ENCODE assay signal across 26 cellular contexts in the genomic region with DNA sequence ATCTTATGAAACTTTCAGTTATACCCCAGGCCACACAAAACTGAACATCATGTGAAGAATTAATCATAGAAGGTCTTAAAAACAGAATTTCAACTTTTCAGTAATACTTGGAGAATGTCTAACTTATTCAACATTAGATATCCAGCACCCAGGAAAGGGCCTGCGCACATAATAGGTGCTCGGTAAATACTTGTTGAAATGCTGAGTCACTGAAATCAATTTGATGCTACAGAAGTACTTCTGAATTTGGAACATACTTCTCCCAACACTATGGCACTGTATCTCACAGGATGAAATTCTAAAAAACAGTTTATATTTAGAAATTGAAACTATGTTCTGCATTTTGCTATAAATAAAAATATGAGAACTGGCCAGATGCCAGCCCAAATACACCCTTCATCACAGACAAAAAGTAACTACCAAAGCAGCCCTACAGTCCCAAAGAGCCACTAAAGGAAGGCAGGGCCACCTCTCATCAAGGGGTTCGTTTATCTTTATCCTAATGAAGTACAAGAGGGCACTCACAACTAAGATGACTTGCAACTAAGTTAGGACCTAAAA. TPM values are rescaled to one million over a fixed set of nuclear protein-coding genes. Genes with fewer than 3 reads are reported as not detected.
DNase-seq lines count a peak whose midpoint lies in the region; ATAC-seq, FAIRE-seq and TF ChIP-seq lines count a peak whose summit lies in the region.
"Had no signal": no experiment of that assay in that cellular context is flagged by ENCODE, and none has a peak within 500 bp of the region (broad histone marks: within the 10 kb centered on the region; RNA-seq: fewer than 3 reads in every experiment).

No MANE protein-coding gene starts in this region.

- intact Hi-C loops in left ventricle myocardium superior (cut with micrococcal nuclease) = no loop called here
- intact Hi-C loops in cardiac septum (cut with DNase I) = no loop called here
- intact Hi-C loops in GM12878 (cut with micrococcal nuclease; ENCODE audit: unreplicated experiment) = no loop called here
- intact Hi-C loops in vagina (cut with DNase I) = no loop called here

- H3K4me1 Mint-ChIP-seq in stimulated activated effector memory CD8-positive, alpha-beta T cell treated with anti-CD3 and anti-CD28 coated beads, Interleukin-12 subunit alpha, Interleukin-12 subunit beta, amount 100 ng/mL, for 72 hours = peaks cover 6% of the 10 kb centered on the region

- H3K4me3 Mint-ChIP-seq in stimulated activated effector memory CD8-positive, alpha-beta T cell treated with anti-CD3 and anti-CD28 coated beads, Interleukin-12 subunit alpha, Interleukin-12 subunit beta, amount 100 ng/mL, for 72 hours = no peak overlapping the region
- H3K4me3 Mint-ChIP-seq: activated naive CD4-positive, alpha-beta T cell treated with anti-CD3 and anti-CD28 coated beads for 36 hours; activated T-cell treated with anti-CD3 and anti-CD28 coated beads, Interleukin-2, amount 50 U/mL, for 72 hours; CD4-positive, CD25-positive, alpha-beta regulatory T cell; natural killer cell had no signal

- H3K27ac ChIP-seq in MM.1S (ENCODE audit: low read length) (peak overlapping the region; percentile 72; the same call in 1 of the 2 replicates), GM12878 (ENCODE audit: control insufficient read depth, insufficient read depth) (peak overlapping the region; percentile 67), vagina (peak overlapping the region; percentile 2)
- H3K27ac ChIP-seq: cardiac muscle cell, ovary, SJCRH30, upper lobe of left lung had no signal

- RAD21 ChIA-PET in GM12878 (lab: Charles Lee; ENCODE audit: unreplicated experiment) = interaction anchor here (1.1 to 3.4 kb wide), 3 partner anchors 11 to 21 kb away, joined by 3 to 29 read pairs (median 6); no protein-coding TSS in a partner anchor

- H2AFZ ChIP-seq in MM.1S (ENCODE audit: low read length) (no peak overlapping the region), GM12878 (ENCODE audit: control insufficient read depth, low read depth, low read length) (no peak overlapping the region)

- no peaks in the 10 kb centered on the region for H3K27me3 ChIP-seq in MM.1S (replicated peaks; ENCODE audit: insufficient read depth, low read length)
- H3K27me3 ChIP-seq in GM12878 (replicated peaks in 1 of 2; ENCODE audit: control insufficient read depth in 2 of 2, insufficient read depth in 2 of 2, low read length in 1 of 2) = no peaks in the 10 kb centered on the region
- H3K27me3 ChIP-seq in vagina = no peaks in the 10 kb centered on the region
- H3K27me3 ChIP-seq: cardiac muscle cell, heart left ventricle, ovary, SJCRH30, upper lobe of left lung had no signal

- H3K9me2 ChIP-seq in MM.1S (replicated peaks; ENCODE audit: insufficient read depth, low read length) = no peaks in the 10 kb centered on the region

- H3K36me3 Mint-ChIP-seq in stimulated activated effector memory CD8-positive, alpha-beta T cell treated with anti-CD3 and anti-CD28 coated beads, Interleukin-12 subunit alpha, Interleukin-12 subunit beta, amount 100 ng/mL, for 72 hours = peaks cover 94% of the 10 kb centered on the region

- H3K36me3 ChIP-seq in MM.1S (replicated peaks; ENCODE audit: insufficient read depth, low read length) (no peaks in the 10 kb centered on the region; the same call in 1 of the 2 replicates), GM12878 (ENCODE audit: control insufficient read depth in 2 of 2, insufficient read depth in 2 of 2, low read length in 1 of 2) (no peaks in the 10 kb centered on the region; a peak in 3 of 4 replicates), vagina (peaks cover 0 to 2% of the 10 kb centered on the region in 2 donors)
- H3K36me3 ChIP-seq: ovary had no signal

- no peak for TF ChIP-seq RAD21 in GM12878 (IDR thresholded peaks at IDR 0.05; ENCODE audit: insufficient read depth, low read depth, low read length)

- TF ChIP-seq CTCF in MM.1S (IDR thresholded peaks at IDR 0.05; ENCODE audit: low read length) = no peak
- TF ChIP-seq CTCF in GM12878 (IDR thresholded peaks at IDR 0.05 in 2 of 3, conservative IDR thresholded peaks at IDR 0.05 in 1 of 3; ENCODE audit: control insufficient read depth in 2 of 3, extremely low read depth in 1 of 3, insufficient read depth in 1 of 3, low read depth in 3 of 3, low read length in 3 of 3) = no peak
- no peak for TF ChIP-seq CTCF in vagina (IDR thresholded peaks at IDR 0.05)
- no peak for TF ChIP-seq CTCF in GM13977 (IDR thresholded peaks at IDR 0.05; ENCODE audit: extremely low read depth, insufficient read depth, missing control alignments)

- no peak for FAIRE-seq in GM12878 (lab: Jason Lieb, UNC)
- FAIRE-seq: G401.6 had no signal

- H3K79me2 ChIP-seq in MM.1S (ENCODE audit: low read length) = peaks cover 31% of the 10 kb centered on the region
- peaks cover 23% of the 10 kb centered on the region for H3K79me2 ChIP-seq in GM12878 (ENCODE audit: control insufficient read depth, insufficient read depth, low read length)

- H3K4me2 ChIP-seq in MM.1S (ENCODE audit: low read depth, low read length) (peak overlapping the region; percentile 75), GM12878 (ENCODE audit: control insufficient read depth, insufficient read depth) (peak overlapping the region; percentile 68)

- H3K9ac ChIP-seq in MM.1S (ENCODE audit: low read length) = peak overlapping the region; percentile 37; the same call in 1 of the 2 replicates
- H3K9ac ChIP-seq in GM12878 (ENCODE audit: control insufficient read depth, insufficient read depth, low read length) = peak overlapping the region; percentile 7; the same call in 1 of the 2 replicates

- CTCF ChIA-PET in GM12878 (lab: Yijun Ruan, JAX) = interaction anchor here (0.6 to 5.9 kb wide), 6 partner anchors 9 to 168 kb away, joined by 3 to 20 read pairs (median 8); a partner anchor contains a TSS

- SMC1A ChIA-PET in GM12878 (lab: Charles Lee; ENCODE audit: uncharacterized antibody, unreplicated experiment) = interaction anchor here (1.2 to 3.0 kb wide), 6 partner anchors 9 to 511 kb away, joined by 4 to 19 read pairs (median 7); no protein-coding TSS in a partner anchor

- DNase-seq in left ventricle myocardium superior (no peak), cardiac septum (ENCODE audit: low spot score) (no peak), MM.1S (peak; percentile 82), GM12878 (ENCODE audit: low read depth, low spot score) (no peak), vagina (ENCODE audit: extremely low spot score in 2 of 2) (no peak), GM13977 (ENCODE audit: low spot score) (no peak), foreskin melanocyte (no peak)
- no peak for DNase-seq in stimulated activated effector memory CD8-positive, alpha-beta T cell treated with anti-CD3 and anti-CD28 coated beads, Interleukin-12 subunit alpha, Interleukin-12 subunit beta, amount 100 ng/mL, for 72 hours (ENCODE audit: low spot score in 2 of 2)
- DNase-seq: ACHN; activated CD4-positive, alpha-beta T cell treated with anti-CD3 and anti-CD28 coated beads for 4 hours; activated naive CD4-positive, alpha-beta T cell treated with anti-CD3 and anti-CD28 coated beads for 36 hours; activated T-cell treated with anti-CD3 and anti-CD28 coated beads, Interleukin-2, amount 50 U/mL, for 72 hours; anterior cingulate cortex; CD4-positive, CD25-positive, alpha-beta regulatory T cell; dermis blood vessel endothelial cell; DMS153; heart left ventricle; natural killer cell; NCI-H187; NCI-H82; ovary; SJCRH30; upper lobe of left lung had no signal

- peaks cover 20% of the 10 kb centered on the region for H3F3A ChIP-seq in MM.1S (ENCODE audit: insufficient read depth, low read length)

- H3K4me3 ChIP-seq in MM.1S (ENCODE audit: low read length) = 0 out of 2 replicates have a peak overlapping the region, but pooled peaks have one; percentile 2
- H3K4me3 ChIP-seq in GM12878 = peak overlapping the region; percentile 54
- H3K4me3 ChIP-seq in vagina = no peak overlapping the region
- H3K4me3 ChIP-seq: cardiac muscle cell, heart left ventricle, ovary, SJCRH30, upper lobe of left lung had no signal

- H3K27ac Mint-ChIP-seq in stimulated activated effector memory CD8-positive, alpha-beta T cell treated with anti-CD3 and anti-CD28 coated beads, Interleukin-12 subunit alpha, Interleukin-12 subunit beta, amount 100 ng/mL, for 72 hours = no peak overlapping the region
- H3K27ac Mint-ChIP-seq: activated naive CD4-positive, alpha-beta T cell treated with anti-CD3 and anti-CD28 coated beads for 36 hours; CD4-positive, CD25-positive, alpha-beta regulatory T cell had no signal

- in situ Hi-C loops in GM12878 (cut with MboI) = no loop called here
- in situ Hi-C loops in GM13977 (cut with MboI; ENCODE audit: low pct_unique_long_range_greater_than_20kb, low sequenced_read_pairs, unreplicated experiment) = no loop called here

- TF ChIP-seq POLR2A in GM12878 (IDR thresholded peaks at IDR 0.05; ENCODE audit: low read depth, low read length) (no peak), vagina (IDR thresholded peaks at IDR 0.05) (no peak)

- no peaks in the 10 kb centered on the region for H3K9me3 Mint-ChIP-seq in stimulated activated effector memory CD8-positive, alpha-beta T cell treated with anti-CD3 and anti-CD28 coated beads, Interleukin-12 subunit alpha, Interleukin-12 subunit beta, amount 100 ng/mL, for 72 hours
- H3K9me3 Mint-ChIP-seq: activated naive CD4-positive, alpha-beta T cell treated with anti-CD3 and anti-CD28 coated beads for 36 hours; activated T-cell treated with anti-CD3 and anti-CD28 coated beads, Interleukin-2, amount 50 U/mL, for 72 hours; CD4-positive, CD25-positive, alpha-beta regulatory T cell; natural killer cell had no signal

- WGBS in GM12878 (ENCODE audit: insufficient coverage, insufficient replicate concordance, low lambda C conversion rate, missing lambda C conversion rate) = 56% methylated on average over 3 of the region's 3 CpGs

- H3K9me3 ChIP-seq in MM.1S (replicated peaks; ENCODE audit: insufficient read depth, low read length) (no peaks in the 10 kb centered on the region), GM12878 (replicated peaks; ENCODE audit: control insufficient read depth, insufficient read depth, low read length) (no peaks in the 10 kb centered on the region; the same call in 2 of the 3 replicates), vagina (no peaks in the 10 kb centered on the region)
- H3K9me3 ChIP-seq: heart left ventricle, ovary, SJCRH30, upper lobe of left lung had no signal

- POLR2A ChIA-PET in GM12878 (lab: Charles Lee) = interaction anchor here (0.6 to 2.0 kb wide), 8 partner anchors 9 to 806 kb away, joined by 3 to 6 read pairs (median 4); no protein-coding TSS in a partner anchor

- TF ChIP-seq EP300 in GM12878 (IDR thresholded peaks at IDR 0.05; ENCODE audit: borderline replicate concordance in 1 of 2, control insufficient read depth in 1 of 2, low read depth in 2 of 2, low read length in 2 of 2) = no peak

- H4K20me1 ChIP-seq in MM.1S (ENCODE audit: insufficient read depth, low read length) (no peaks in the 10 kb centered on the region), GM12878 (ENCODE audit: control insufficient read depth, insufficient read depth) (no peaks in the 10 kb centered on the region)

- BruUV-seq in GM12878 (replicated peaks; lab: Mats Ljungman, UMichigan) = no TSS peak

- peaks cover 48% of the 10 kb centered on the region for H3K4me1 ChIP-seq in MM.1S (ENCODE audit: low read length)
- H3K4me1 ChIP-seq in GM12878 (ENCODE audit: control insufficient read depth, insufficient read depth, low read length) = peaks cover 26% of the 10 kb centered on the region
- peaks cover 4% of the 10 kb centered on the region for H3K4me1 ChIP-seq in vagina

- ATAC-seq in left ventricle myocardium superior (peak; percentile 41), GM12878 (peak; percentile 23)
- ATAC-seq in stimulated activated effector memory CD8-positive, alpha-beta T cell treated with anti-CD3 and anti-CD28 coated beads, Interleukin-12 subunit alpha, Interleukin-12 subunit beta, amount 100 ng/mL, for 72 hours = no peak
- ATAC-seq: activated T-cell treated with anti-CD3 and anti-CD28 coated beads, Interleukin-2, amount 50 U/mL, for 72 hours; left lobe of liver; natural killer cell had no signal

RNA-seq across cellular contexts. Expression of a gene that starts 26.5 kb away (rescaled TPM):
- total RNA-seq in left ventricle myocardium superior = 80.1 TPM
- 60.4 TPM for total RNA-seq in cardiac septum
- 151 and 157 TPM in 2 replicates for total RNA-seq in GM12878 (2013; cell fraction: nucleolus; rRNA removed)
- 113 and 117 TPM in 2 replicates for total RNA-seq in GM12878 (2014; rRNA removed)
- 114 and 119 TPM in 2 replicates for total RNA-seq in GM12878 (2014; rRNA removed; fragmentation: Illumina TruSeq; extraction: Trizol)
- 95.3 and 96.1 TPM in 2 replicates for total RNA-seq in GM12878 (2021)
- polyA plus RNA-seq in GM12878 (2011; ENCODE audit: low read depth) = 40.3 TPM
- polyA plus RNA-seq in GM12878 (2011; rRNA removed) = 128 and 139 TPM in 2 replicates
- polyA plus RNA-seq in GM12878 (2011; cell fraction: cytosol; rRNA removed) = 92.2 and 96.2 TPM in 2 replicates
- 68.8 and 72.8 TPM in 2 replicates for polyA plus RNA-seq in GM12878 (2011; cell fraction: nucleus; rRNA removed)
- 46.0 and 55.8 TPM in 2 replicates for polyA plus RNA-seq in GM12878 (2012)
- polyA plus RNA-seq in GM12878 (2014; fragmentation: Illumina TruSeq; extraction: Trizol) = 125 and 140 TPM in 2 replicates
- polyA plus RNA-seq in GM12878 (2014; fragmentation: Nextera tagmentation; extraction: Ambion mirVana) = 10 to 100 TPM; 61.0 to 88.9 TPM
- 84.7 and 89.9 TPM in 2 replicates for polyA plus RNA-seq in GM12878 (2014; rRNA removed)
- polyA plus RNA-seq in GM12878 (2016; fragmentation: Nextera tagmentation; extraction: Ambion mirVana) = 10 to 100 TPM; 77.1 to 80.0 TPM
- 98.5 and 103 TPM in 2 replicates for polyA minus RNA-seq in GM12878 (2011; rRNA and poly(A)+ RNA removed)
- polyA minus RNA-seq in GM12878 (2011; cell fraction: cytosol; rRNA and poly(A)+ RNA removed) = 41.7 and 54.2 TPM in 2 replicates
- 55.2 and 96.8 TPM in 2 replicates for polyA minus RNA-seq in GM12878 (2011; cell fraction: nucleus; rRNA and poly(A)+ RNA removed)
- total RNA-seq in vagina = 44.9 TPM

RNA-seq across cellular contexts. Expression of a gene that starts 26.6 kb away (rescaled TPM):
- total RNA-seq in left ventricle myocardium superior (17.7 TPM), cardiac septum (17.3 TPM), GM12878 (2014; rRNA removed) (10.5 and 13.1 TPM in 2 replicates), GM12878 (2014; rRNA removed; fragmentation: Illumina TruSeq; extraction: Trizol) (8.7 and 9.9 TPM in 2 replicates), GM12878 (2021) (13.6 and 14.7 TPM in 2 replicates), vagina (6.9 TPM)
- total RNA-seq in GM12878 (2013; cell fraction: nucleolus; rRNA removed) = 37.6 and 44.3 TPM in 2 replicates
- polyA plus RNA-seq in GM12878 (2011; ENCODE audit: low read depth) = 4.2 TPM
- polyA plus RNA-seq in GM12878 (2011; rRNA removed) (14.8 and 17.9 TPM in 2 replicates), GM12878 (2014; fragmentation: Illumina TruSeq; extraction: Trizol) (12.0 and 12.4 TPM in 2 replicates), GM12878 (2014; fragmentation: Nextera tagmentation; extraction: Ambion mirVana) (10 to 100 TPM in 1 of 2 experiments, 1 to 10 TPM in 1; 9.1 to 11.0 TPM), GM12878 (2014; rRNA removed) (10.2 and 12.8 TPM in 2 replicates), GM12878 (2016; fragmentation: Nextera tagmentation; extraction: Ambion mirVana) (10 to 100 TPM; 11.8 to 15.0 TPM)
- 8.3 and 9.0 TPM in 2 replicates for polyA plus RNA-seq in GM12878 (2011; cell fraction: cytosol; rRNA removed)
- 21.8 and 22.2 TPM in 2 replicates for polyA plus RNA-seq in GM12878 (2011; cell fraction: nucleus; rRNA removed)
- 4.1 and 6.9 TPM in 2 replicates for polyA plus RNA-seq in GM12878 (2012)
- 12.6 and 14.7 TPM in 2 replicates for polyA minus RNA-seq in GM12878 (2011; rRNA and poly(A)+ RNA removed)
- 3.7 and 3.9 TPM in 2 replicates for polyA minus RNA-seq in GM12878 (2011; cell fraction: cytosol; rRNA and poly(A)+ RNA removed)
- 10.6 and 17.6 TPM in 2 replicates for polyA minus RNA-seq in GM12878 (2011; cell fraction: nucleus; rRNA and poly(A)+ RNA removed)

Comparison
In these comparisons a context has a peak if more than half of its experiments do, and no peak if none do; other contexts are left out.
1. H3K27ac ChIP-seq: peak in every context shown above with its lines; median percentile 72 in MM.1S; 67 in GM12878; 2 in vagina.
2. H3K4me3 ChIP-seq: peak in MM.1S (single experiment) and GM12878 (single experiment); none in vagina (0 of 2).